Comparison of ENCODE assay signal across 26 cellular contexts in the genomic region with DNA sequence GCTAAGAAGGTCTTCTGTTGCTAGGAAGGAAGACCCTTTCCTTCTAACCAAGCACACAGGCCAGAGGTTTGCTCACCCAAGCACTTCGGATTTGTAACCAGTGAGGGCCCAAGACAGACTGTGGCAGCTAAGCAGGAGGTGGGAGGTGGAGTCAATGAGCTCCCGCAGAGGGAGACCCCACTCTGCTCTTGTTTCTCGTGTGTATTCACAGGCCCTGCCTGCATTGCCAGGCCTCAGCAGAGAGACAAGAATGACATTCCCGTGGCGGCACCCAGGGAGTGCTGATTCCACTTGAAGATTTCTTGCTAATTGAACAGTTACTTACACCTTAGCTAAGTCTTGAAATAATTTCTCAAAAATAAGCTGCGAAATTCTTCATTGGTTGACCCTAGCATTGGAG. TPM values are rescaled to one million over a fixed set of nuclear protein-coding genes. Genes with fewer than 3 reads are reported as not detected.
"Had no signal": no experiment of that assay in that cellular context is flagged by ENCODE, and none has a peak within 500 bp of the region (broad histone marks: within the 10 kb centered on the region; RNA-seq: fewer than 3 reads in every experiment).

No MANE protein-coding gene starts in this region.

- H3K9me3 ChIP-seq: esophagus muscularis mucosa, gastroesophageal sphincter, heart left ventricle, right atrium auricular region, sigmoid colon, spleen, thoracic aorta, tibial nerve, upper lobe of left lung had no signal

- ATAC-seq: foreskin keratinocyte; gastroesophageal sphincter; heart left ventricle; left lobe of liver; naive thymus-derived CD8-positive, alpha-beta T cell; stimulated activated naive B cell treated with anti-CD40 and anti-IgM and Interleukin-4, amounts not matched to agents 10 μg/mL and 1 μg/mL and 100 μg/mL, for 72 hours had no signal

- H3K79me2 ChIP-seq: hepatocyte, parathyroid adenoma had no signal

- H3K27ac Mint-ChIP-seq: dendritic cell treated with granulocyte-macrophage colony-stimulating factor and Interleukin-4, amounts not matched to agents 40 ng/mL and 50 ng/mL, for 4 days; memory B cell; naive thymus-derived CD8-positive, alpha-beta T cell; progenitor cell of endocrine pancreas; stimulated activated naive B cell treated with anti-CD40 and anti-IgM and Interleukin-4, amounts not matched to agents 10 μg/mL and 1 μg/mL and 100 μg/mL, for 72 hours; stimulated activated naive CD8-positive, alpha-beta T cell treated with anti-CD3 and anti-CD28 coated beads, Interleukin-15, Interleukin-2, amounts not matched to agents 100 ng/mL and 50 ng/mL, for 24 hours had no signal

- H3K27me3 Mint-ChIP-seq: progenitor cell of endocrine pancreas; stimulated activated naive CD8-positive, alpha-beta T cell treated with anti-CD3 and anti-CD28 coated beads, Interleukin-15, Interleukin-2, amounts not matched to agents 100 ng/mL and 50 ng/mL, for 24 hours had no signal

- H3K4me3 Mint-ChIP-seq: dendritic cell treated with granulocyte-macrophage colony-stimulating factor and Interleukin-4, amounts not matched to agents 40 ng/mL and 50 ng/mL, for 4 days; memory B cell; naive thymus-derived CD8-positive, alpha-beta T cell; stimulated activated naive B cell treated with anti-CD40 and anti-IgM and Interleukin-4, amounts not matched to agents 10 μg/mL and 1 μg/mL and 100 μg/mL, for 72 hours; stimulated activated naive CD8-positive, alpha-beta T cell treated with anti-CD3 and anti-CD28 coated beads, Interleukin-15, Interleukin-2, amounts not matched to agents 100 ng/mL and 50 ng/mL, for 24 hours had no signal

- DNase-seq: effector CD8-positive, alpha-beta T cell; foreskin keratinocyte; heart left ventricle; kidney; midbrain; naive thymus-derived CD8-positive, alpha-beta T cell; sigmoid colon; spleen; stimulated activated CD4-positive, alpha-beta T cell treated with anti-CD3 and anti-CD28 coated beads, Interleukin-2, amount 100 ng/mL, for 48 hours; stimulated activated naive B cell treated with anti-CD40 and anti-IgM and Interleukin-4, amounts not matched to agents 10 μg/mL and 1 μg/mL and 100 μg/mL, for 72 hours; upper lobe of left lung had no signal

- H3K27ac ChIP-seq: esophagus muscularis mucosa, foreskin keratinocyte, gastroesophageal sphincter, heart left ventricle, hepatocyte, parathyroid adenoma, right atrium auricular region, sigmoid colon, skin epidermis, spleen, thoracic aorta, tibial nerve, upper lobe of left lung had no signal

- H3K4me2 ChIP-seq: hepatocyte had no signal

- H3K9me3 Mint-ChIP-seq: dendritic cell treated with granulocyte-macrophage colony-stimulating factor and Interleukin-4, amounts not matched to agents 40 ng/mL and 50 ng/mL, for 4 days; memory B cell; naive thymus-derived CD8-positive, alpha-beta T cell; stimulated activated naive B cell treated with anti-CD40 and anti-IgM and Interleukin-4, amounts not matched to agents 10 μg/mL and 1 μg/mL and 100 μg/mL, for 72 hours; stimulated activated naive CD8-positive, alpha-beta T cell treated with anti-CD3 and anti-CD28 coated beads, Interleukin-15, Interleukin-2, amounts not matched to agents 100 ng/mL and 50 ng/mL, for 24 hours had no signal

- H3K4me3 ChIP-seq: esophagus muscularis mucosa, gastroesophageal sphincter, heart left ventricle, hepatocyte, lung, right atrium auricular region, sigmoid colon, skin epidermis, spleen, thoracic aorta, tibial nerve, upper lobe of left lung had no signal

- H3K4me1 ChIP-seq: foreskin keratinocyte, gastroesophageal sphincter, parathyroid adenoma, sigmoid colon had no signal

- H3K36me3 Mint-ChIP-seq: memory B cell; stimulated activated naive B cell treated with anti-CD40 and anti-IgM and Interleukin-4, amounts not matched to agents 10 μg/mL and 1 μg/mL and 100 μg/mL, for 72 hours had no signal

- H3K9ac ChIP-seq: parathyroid adenoma had no signal

- H3K27me3 ChIP-seq: esophagus muscularis mucosa, foreskin keratinocyte, gastroesophageal sphincter, heart left ventricle, hepatocyte, right atrium auricular region, sigmoid colon, spleen, tibial nerve, upper lobe of left lung had no signal

- H3K36me3 ChIP-seq: gastroesophageal sphincter, right atrium auricular region, sigmoid colon, spleen, thoracic aorta, upper lobe of left lung had no signal

RNA-seq across cellular contexts. Expression of a gene that starts 13.4 kb away (rescaled TPM):
- total RNA-seq: epithelial cell of proximal tubule had no signal
